ENCODE assay signal across 29 cellular contexts in the genomic region with DNA sequence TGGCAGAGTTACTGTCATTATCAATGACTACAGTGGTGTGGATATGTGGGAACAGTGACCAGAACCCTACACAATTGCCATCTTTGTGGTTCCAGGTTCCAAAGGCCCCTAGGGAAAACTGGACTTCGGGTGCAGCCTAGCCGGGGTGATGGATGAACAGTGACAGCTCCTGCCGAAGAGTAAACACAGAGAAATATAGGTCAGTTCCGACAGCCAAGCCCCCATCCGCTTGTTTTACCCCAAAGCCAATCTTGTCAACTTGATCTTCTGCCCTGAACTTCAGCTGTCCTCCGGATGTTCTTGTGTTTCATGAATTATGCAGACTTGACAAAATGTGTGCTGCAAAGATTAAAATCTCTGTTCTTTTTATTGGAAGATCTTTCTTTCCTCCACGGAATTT.
"Had no signal": no experiment of that assay in that cellular context is flagged by ENCODE, and none has a peak within 500 bp of the region (broad histone marks: within the 10 kb centered on the region; RNA-seq: fewer than 3 reads in every experiment).

No MANE protein-coding gene starts in this region.

- H2AFZ ChIP-seq: neural progenitor cell had no signal

- FAIRE-seq: pancreas had no signal

- H3K4me1 ChIP-seq: neural progenitor cell, pancreas, prostate gland, spleen, suprapubic skin, testis, tibial artery, transverse colon, upper lobe of right lung, uterus had no signal

- H3K36me3 Mint-ChIP-seq: naive thymus-derived CD4-positive, alpha-beta T cell; natural killer cell; neural progenitor cell; stimulated activated memory B cell treated with anti-CD40 and anti-IgM and Interleukin-4, amounts not matched to agents 10 μg/mL and 1 μg/mL and 100 μg/mL, for 72 hours; type B pancreatic cell had no signal

- H3K27me3 Mint-ChIP-seq: stimulated activated memory B cell treated with anti-CD40 and anti-IgM and Interleukin-4, amounts not matched to agents 10 μg/mL and 1 μg/mL and 100 μg/mL, for 72 hours had no signal

- H3K4me3 Mint-ChIP-seq: naive thymus-derived CD4-positive, alpha-beta T cell; natural killer cell; nephron; neural progenitor cell; stimulated activated memory B cell treated with anti-CD40 and anti-IgM and Interleukin-4, amounts not matched to agents 10 μg/mL and 1 μg/mL and 100 μg/mL, for 72 hours; stimulated activated naive CD8-positive, alpha-beta T cell treated with anti-CD3 and anti-CD28 coated beads, Interleukin-15, amount 100 ng/mL, for 72 hours; type B pancreatic cell had no signal

- H3K27ac Mint-ChIP-seq: naive thymus-derived CD4-positive, alpha-beta T cell; natural killer cell; nephron; neural progenitor cell; stimulated activated memory B cell treated with anti-CD40 and anti-IgM and Interleukin-4, amounts not matched to agents 10 μg/mL and 1 μg/mL and 100 μg/mL, for 72 hours; stimulated activated naive CD8-positive, alpha-beta T cell treated with anti-CD3 and anti-CD28 coated beads, Interleukin-15, amount 100 ng/mL, for 72 hours; type B pancreatic cell had no signal

- ATAC-seq: naive thymus-derived CD4-positive, alpha-beta T cell; natural killer cell; pancreas; right cardiac atrium; sciatic nerve; stimulated activated memory B cell treated with anti-CD40 and anti-IgM and Interleukin-4, amounts not matched to agents 10 μg/mL and 1 μg/mL and 100 μg/mL, for 72 hours; stimulated activated naive CD8-positive, alpha-beta T cell treated with anti-CD3 and anti-CD28 coated beads, Interleukin-15, amount 100 ng/mL, for 72 hours; stimulated activated naive CD8-positive, alpha-beta T cell treated with anti-CD3 and anti-CD28 coated beads, Interleukin-15, Interleukin-2, amounts not matched to agents 100 U/mL and 50 U/mL, for 24 hours; upper lobe of right lung had no signal

- H3K4me2 ChIP-seq: neural progenitor cell, smooth muscle cell had no signal

- H3K9me3 ChIP-seq: pancreas, prostate gland, spleen, suprapubic skin, testis, tibial artery, transverse colon, upper lobe of right lung, uterus had no signal

- H3K27me3 ChIP-seq: testis, tibial artery, transverse colon, upper lobe of right lung, uterus had no signal

- H3K9ac ChIP-seq: neural progenitor cell had no signal

- H3K27ac ChIP-seq: neural progenitor cell, pancreas, prostate gland, skin epidermis, spleen, suprapubic skin, testis, tibial artery, transverse colon, upper lobe of right lung, uterus had no signal

- H3K4me1 Mint-ChIP-seq: naive thymus-derived CD4-positive, alpha-beta T cell; natural killer cell; nephron; neural progenitor cell; stimulated activated memory B cell treated with anti-CD40 and anti-IgM and Interleukin-4, amounts not matched to agents 10 μg/mL and 1 μg/mL and 100 μg/mL, for 72 hours; stimulated activated naive CD8-positive, alpha-beta T cell treated with anti-CD3 and anti-CD28 coated beads, Interleukin-15, amount 100 ng/mL, for 72 hours had no signal

- H3K9me3 Mint-ChIP-seq: nephron, neural progenitor cell, type B pancreatic cell had no signal

- H3K36me3 ChIP-seq: neural progenitor cell, pancreas, prostate gland, spleen, suprapubic skin, tibial artery, transverse colon, upper lobe of right lung, uterus had no signal

- H3K4me3 ChIP-seq: neural progenitor cell, pancreas, prostate gland, skin epidermis, smooth muscle cell, spleen, suprapubic skin, testis, tibial artery, transverse colon, upper lobe of right lung, uterus had no signal

- DNase-seq: naive thymus-derived CD4-positive, alpha-beta T cell; natural killer cell; occipital lobe; pancreas; right cardiac atrium; spleen; stimulated activated CD4-positive, alpha-beta T cell treated with anti-CD3 and anti-CD28 coated beads, Interleukin-12 subunit alpha, Interleukin-12 subunit beta, amount 100 ng/mL, for 4 hours; stimulated activated CD4-positive, alpha-beta T cell treated with anti-CD3 and anti-CD28 coated beads, Interleukin-1b, Interleukin-23, amount 100 ng/mL, for 48 hours; stimulated activated CD4-positive, alpha-beta T cell treated with anti-CD3 and anti-CD28 coated beads, Interleukin-4, amount 100 ng/mL, for 1 hour; stimulated activated CD4-positive, alpha-beta T cell treated with anti-CD3 and anti-CD28 coated beads, Interleukin-4, amount 100 ng/mL, for 4 hours; stimulated activated CD8-positive, alpha-beta memory T cell treated with anti-CD3 and anti-CD28 coated beads, Interleukin-4, amount 100 ng/mL, for 48 hours; stimulated activated naive CD4-positive, alpha-beta T cell; stimulated activated naive CD8-positive, alpha-beta T cell treated with anti-CD3 and anti-CD28 coated beads, Interleukin-15, amount 100 ng/mL, for 72 hours; stimulated activated naive CD8-positive, alpha-beta T cell treated with anti-CD3 and anti-CD28 coated beads, Interleukin-15, Interleukin-2, amounts not matched to agents 100 U/mL and 50 U/mL, for 24 hours; substantia nigra; testis; tibial artery; transverse colon; upper lobe of right lung; uterus had no signal
